17 cellular contexts compared by ENCODE assay signal in genomic region chr1:212225416-212225815, GRCh38. TPM values are rescaled to one million over a fixed set of nuclear protein-coding genes. Genes with fewer than 3 reads are reported as not detected.
DNase-seq lines count a peak whose midpoint lies in the region; ATAC-seq lines count a peak whose summit lies in the region.
"Had no signal": no experiment of that assay in that cellular context is flagged by ENCODE, and none has a peak within 500 bp of the region (broad histone marks: within the 10 kb centered on the region; RNA-seq: fewer than 3 reads in every experiment).

No MANE protein-coding gene starts in this region.

- H3K9me3 Mint-ChIP-seq in activated CD4-positive, alpha-beta T cell treated with anti-CD3 and anti-CD28 coated beads, Interleukin-2, amount 10 ng/mL, durations not matched to agents 7 days and 5 days, result no peaks in the 10 kb centered on the region
- H3K9me3 Mint-ChIP-seq: endodermal cell had no signal

- peak; percentile 43 for DNase-seq in activated CD4-positive, alpha-beta T cell treated with anti-CD3 and anti-CD28 coated beads, Interleukin-2, amount 10 ng/mL, durations not matched to agents 7 days and 5 days
- DNase-seq in activated CD4-positive, alpha-beta T cell treated with anti-CD3 and anti-CD28 coated beads, Interleukin-2, amount 50 U/mL, for 1 hour, result no peak
- DNase-seq in T-helper 17 cell (no peak), NCI-H345 treated with DMSO at 0.1 percent for 48 hours (lab: John Stamatoyannopoulos, UW; ENCODE audit: unreplicated experiment) (no peak), ureter (ENCODE audit: low spot score) (no peak)
- DNase-seq in effector CD4-positive, alpha-beta T cell, result peak; percentile 4
- DNase-seq in stimulated activated CD8-positive, alpha-beta memory T cell treated with anti-CD3 and anti-CD28 coated beads, Interleukin-4, amount 100 ng/mL, for 1 hour (ENCODE audit: low read depth in 2 of 2, low spot score in 1 of 2), result peak; percentile 3 to 8
- DNase-seq: activated CD4-positive, CD25-positive, alpha-beta regulatory T cell treated with anti-CD3 and anti-CD28 coated beads, Interleukin-2, amount 50 U/mL, for 72 hours; IMR-90; NCI-H1417 treated with DMSO at 0.1 percent for 48 hours; NCI-H748 treated with DMSO at 0.1 percent for 48 hours; posterior cingulate gyrus; SHP77 had no signal

- CTCF ChIA-PET in activated CD4-positive, alpha-beta T cell treated with anti-CD3 and anti-CD28 coated beads, Interleukin-2, amount 10 ng/mL, durations not matched to agents 7 days and 5 days (lab: Charles Lee), result interaction anchor here (0.5 to 2.0 kb wide), 3 partner anchors 10 to 49 kb away, joined by 3 to 10 read pairs (median 3); no protein-coding TSS in a partner anchor

- peaks cover 28% of the 10 kb centered on the region for H3K4me1 Mint-ChIP-seq in activated CD4-positive, alpha-beta T cell treated with anti-CD3 and anti-CD28 coated beads, Interleukin-2, amount 10 ng/mL, durations not matched to agents 7 days and 5 days
- peaks cover 19% of the 10 kb centered on the region for H3K4me1 Mint-ChIP-seq in T-helper 17 cell

- no peaks in the 10 kb centered on the region for H3K27me3 Mint-ChIP-seq in activated CD4-positive, alpha-beta T cell treated with anti-CD3 and anti-CD28 coated beads, Interleukin-2, amount 10 ng/mL, durations not matched to agents 7 days and 5 days
- no peaks in the 10 kb centered on the region for H3K27me3 Mint-ChIP-seq in T-helper 17 cell

- peak overlapping the region; percentile 58 for H3K27ac Mint-ChIP-seq in activated CD4-positive, alpha-beta T cell treated with anti-CD3 and anti-CD28 coated beads, Interleukin-2, amount 10 ng/mL, durations not matched to agents 7 days and 5 days
- peak overlapping the region; percentile 84 for H3K27ac Mint-ChIP-seq in T-helper 17 cell
- H3K27ac Mint-ChIP-seq: endodermal cell had no signal

- POLR2A ChIA-PET in activated CD4-positive, alpha-beta T cell treated with anti-CD3 and anti-CD28 coated beads, Interleukin-2, amount 10 ng/mL, durations not matched to agents 7 days and 5 days (lab: Charles Lee), result no interaction called here

- no peaks in the 10 kb centered on the region for H3K9me3 ChIP-seq in T-helper 17 cell (ENCODE audit: control insufficient read depth, low read length, poor library complexity, severe bottlenecking)
- H3K9me3 ChIP-seq: ascending aorta, thoracic aorta had no signal

- peak; percentile 83 for ATAC-seq in T-helper 17 cell
- no peak for ATAC-seq in GM19395 (IDR thresholded peaks at IDR 0.05; ENCODE audit: unreplicated experiment)

- no peak overlapping the region for H3K4me3 Mint-ChIP-seq in activated CD4-positive, alpha-beta T cell treated with anti-CD3 and anti-CD28 coated beads, Interleukin-2, amount 10 ng/mL, durations not matched to agents 7 days and 5 days
- H3K4me3 Mint-ChIP-seq in T-helper 17 cell, result peak overlapping the region; percentile 80
- H3K4me3 Mint-ChIP-seq: endodermal cell had no signal

- H3K36me3 Mint-ChIP-seq in activated CD4-positive, alpha-beta T cell treated with anti-CD3 and anti-CD28 coated beads, Interleukin-2, amount 10 ng/mL, durations not matched to agents 7 days and 5 days (ENCODE audit: low read depth), result no peaks in the 10 kb centered on the region
- peaks cover 4% of the 10 kb centered on the region for H3K36me3 Mint-ChIP-seq in T-helper 17 cell (ENCODE audit: low read depth)

RNA-seq across cellular contexts. Expression of gene PPP2R5A, which starts 59.8 kb away (rescaled TPM):
- total RNA-seq in activated CD4-positive, alpha-beta T cell treated with anti-CD3 and anti-CD28 coated beads, Interleukin-2, amount 10 ng/mL, durations not matched to agents 7 days and 5 days, result 10 to 100 TPM; 59.9 to 63.9 TPM
- total RNA-seq in T-helper 17 cell (10 to 100 TPM; 52.1 to 52.4 TPM), ureter (38.1 TPM)

Comparison
In these comparisons a context has a peak if more than half of its experiments do, and no peak if none do; other contexts are left out.
1. DNase-seq: peak in activated CD4-positive, alpha-beta T cell treated with anti-CD3 and anti-CD28 coated beads, Interleukin-2, amount 10 ng/mL, durations not matched to agents 7 days and 5 days (single experiment), effector CD4-positive, alpha-beta T cell (single experiment) and stimulated activated CD8-positive, alpha-beta memory T cell treated with anti-CD3 and anti-CD28 coated beads, Interleukin-4, amount 100 ng/mL, for 1 hour (2 of 2); none in activated CD4-positive, alpha-beta T cell treated with anti-CD3 and anti-CD28 coated beads, Interleukin-2, amount 50 U/mL, for 1 hour (single experiment), T-helper 17 cell (0 of 3), NCI-H345 treated with DMSO at 0.1 percent for 48 hours (single experiment) and ureter (single experiment).